ENCODE assay signal across 21 cellular contexts in genomic region chr6:156175433-156175832, GRCh38.
DNase-seq lines count a peak whose midpoint lies in the region; ATAC-seq and TF ChIP-seq lines count a peak whose summit lies in the region.
"Had no signal": no experiment of that assay in that cellular context is flagged by ENCODE, and none has a peak within 500 bp of the region (broad histone marks: within the 10 kb centered on the region; RNA-seq: fewer than 3 reads in every experiment).

No MANE protein-coding gene starts in this region.

- ATAC-seq in activated CD4-positive, alpha-beta T cell treated with anti-CD3 and anti-CD28 coated beads for 36 hours = no peak
- ATAC-seq in GM23338 (peak; percentile 58), HG02678 (IDR thresholded peaks at IDR 0.05; ENCODE audit: unreplicated experiment) (no peak), GM21390 (IDR thresholded peaks at IDR 0.05; ENCODE audit: unreplicated experiment) (no peak)
- ATAC-seq: GM12878, K562 had no signal

- peaks cover 11% of the 10 kb centered on the region for H3K9me2 ChIP-seq in GM23338 (ENCODE audit: insufficient read depth)

- H3K27ac ChIP-seq in GM23338 (ENCODE audit: low read depth) = peak overlapping the region; percentile 0
- H3K27ac ChIP-seq in iPS-18a (ENCODE audit: low read length) = no peak overlapping the region
- H3K27ac ChIP-seq: BLaER1 treated with 17β-estradiol and CSF1 and Interleukin-3, amounts not matched to agents 10 nM and 100 nM; Peyer's patch had no signal

- intact Hi-C loops in activated CD4-positive, alpha-beta T cell treated with anti-CD3 and anti-CD28 coated beads for 36 hours (cut with DNase I, micrococcal nuclease) = no loop called here

- peaks cover 9% of the 10 kb centered on the region for H3K9me3 Mint-ChIP-seq in activated CD4-positive, alpha-beta T cell treated with anti-CD3 and anti-CD28 coated beads for 36 hours (ENCODE audit: low read depth)
- peaks cover 5% of the 10 kb centered on the region; the same call in 2 of the 3 replicates for H3K9me3 Mint-ChIP-seq in GM23338

- H3K36me3 Mint-ChIP-seq in activated CD4-positive, alpha-beta T cell treated with anti-CD3 and anti-CD28 coated beads for 36 hours (ENCODE audit: low read depth) = peaks cover 3% of the 10 kb centered on the region
- peaks cover 12% of the 10 kb centered on the region; the same call in 2 of the 3 replicates for H3K36me3 Mint-ChIP-seq in GM23338 (ENCODE audit: low read depth)
- H3K36me3 Mint-ChIP-seq: CD4-positive, alpha-beta memory T cell had no signal

- H3K9me3 ChIP-seq in iPS-18a (ENCODE audit: control insufficient read depth, low read depth, low read length) = no peaks in the 10 kb centered on the region
- H3K9me3 ChIP-seq: Caco-2, Peyer's patch had no signal

- peak overlapping the region; percentile 41; the same call in 1 of the 2 replicates for H3K4me2 ChIP-seq in GM23338

- no peak overlapping the region for H3K9ac ChIP-seq in iPS-18a (ENCODE audit: low read length)
- H3K9ac ChIP-seq: BLaER1 treated with 17β-estradiol and CSF1 and Interleukin-3, amounts not matched to agents 10 nM and 100 nM had no signal

- POLR2A ChIA-PET in activated CD4-positive, alpha-beta T cell treated with anti-CD3 and anti-CD28 coated beads for 36 hours (lab: Charles Lee) = no interaction called here

- CTCF ChIA-PET in activated CD4-positive, alpha-beta T cell treated with anti-CD3 and anti-CD28 coated beads for 36 hours (lab: Charles Lee) = interaction anchor here (1.0 kb wide), 1 partner anchor 11 kb away, joined by 3 read pairs; no protein-coding TSS in a partner anchor

- no peaks in the 10 kb centered on the region for H3K27me3 ChIP-seq in GM23338 (ENCODE audit: insufficient read depth)
- H3K27me3 ChIP-seq in iPS-18a (ENCODE audit: control insufficient read depth, insufficient read depth, low read length) = no peaks in the 10 kb centered on the region
- H3K27me3 ChIP-seq: BLaER1 treated with 17β-estradiol and CSF1 and Interleukin-3, amounts not matched to agents 10 nM and 100 nM; Peyer's patch had no signal

- H3K4me3 Mint-ChIP-seq in activated CD4-positive, alpha-beta T cell treated with anti-CD3 and anti-CD28 coated beads for 36 hours = no peak overlapping the region
- no peak overlapping the region for H3K4me3 Mint-ChIP-seq in GM23338
- H3K4me3 Mint-ChIP-seq: CD4-positive, alpha-beta memory T cell had no signal

- peaks cover 22% of the 10 kb centered on the region for H3K4me1 Mint-ChIP-seq in activated CD4-positive, alpha-beta T cell treated with anti-CD3 and anti-CD28 coated beads for 36 hours
- peaks cover 11% of the 10 kb centered on the region for H3K4me1 Mint-ChIP-seq in GM23338

- no peak for TF ChIP-seq CTCF in GM23338 (conservative IDR thresholded peaks at IDR 0.05; ENCODE audit: low read depth in 2 of 2)

- DNase-seq in activated CD4-positive, alpha-beta T cell treated with anti-CD3 and anti-CD28 coated beads for 36 hours = no peak
- DNase-seq in activated CD4-positive, alpha-beta T cell treated with anti-CD3 and anti-CD28 coated beads for 1 hour = no peak
- DNase-seq in GM23338 (ENCODE audit: low spot score) = no peak
- DNase-seq in NCI-H748 (lab: John Stamatoyannopoulos, UW; ENCODE audit: unreplicated experiment) = peak; percentile 61
- no peak for DNase-seq in HuH-7 (ENCODE audit: low spot score)
- DNase-seq: 8988T; CD4-positive, alpha-beta memory T cell; DMS 273 treated with DMSO at 0.1 percent for 48 hours; DMS79 treated with DMSO at 0.1 percent for 48 hours; GOT3; MM.1S; NCI-H1048; NK-92 treated with Interleukin-12 subunit alpha and Interleukin-12 subunit beta, amount 100 ng/mL, for 24 hours had no signal

- H3K79me2 ChIP-seq in GM23338 (replicated peaks; ENCODE audit: insufficient read depth) = no peaks in the 10 kb centered on the region

- H3K36me3 ChIP-seq in GM23338 (ENCODE audit: insufficient read depth) (no peaks in the 10 kb centered on the region), iPS-18a (ENCODE audit: control insufficient read depth, low read depth, low read length) (no peaks in the 10 kb centered on the region)
- H3K36me3 ChIP-seq: BLaER1 treated with 17β-estradiol and CSF1 and Interleukin-3, amounts not matched to agents 10 nM and 100 nM; Peyer's patch had no signal

- no peak overlapping the region for H3K4me3 ChIP-seq in GM23338
- H3K4me3 ChIP-seq in iPS-18a (ENCODE audit: low read length) = peak overlapping the region; percentile 26
- H3K4me3 ChIP-seq: BLaER1 treated with 17β-estradiol and CSF1 and Interleukin-3, amounts not matched to agents 10 nM and 100 nM; GM12878; K562; Peyer's patch had no signal

- H3K4me1 ChIP-seq in GM23338 (ENCODE audit: insufficient read depth) (peaks cover 12% of the 10 kb centered on the region; the same call in 1 of the 2 replicates), iPS-18a (ENCODE audit: control insufficient read depth, low read depth, low read length) (peaks cover 19% of the 10 kb centered on the region)
- H3K4me1 ChIP-seq: Caco-2, Peyer's patch had no signal

- H2AFZ ChIP-seq in GM23338 = no peak overlapping the region

- H3K27me3 Mint-ChIP-seq in activated CD4-positive, alpha-beta T cell treated with anti-CD3 and anti-CD28 coated beads for 36 hours = no peaks in the 10 kb centered on the region
- H3K27me3 Mint-ChIP-seq in GM23338 (ENCODE audit: insufficient read depth, low read depth, poor library complexity) = peaks cover 3% of the 10 kb centered on the region
- H3K27me3 Mint-ChIP-seq: CD4-positive, alpha-beta memory T cell had no signal

- H3F3A ChIP-seq in GM23338 (replicated peaks; ENCODE audit: low read depth) = no peaks in the 10 kb centered on the region

- H3K27ac Mint-ChIP-seq in activated CD4-positive, alpha-beta T cell treated with anti-CD3 and anti-CD28 coated beads for 36 hours = peak overlapping the region; percentile 88
- H3K27ac Mint-ChIP-seq in GM23338 = peak overlapping the region; percentile 76; the same call in 1 of the 2 replicates

- H4K20me1 ChIP-seq in GM23338 (replicated peaks; ENCODE audit: insufficient read depth) = no peaks in the 10 kb centered on the region
- H4K20me1 ChIP-seq: BLaER1 treated with 17β-estradiol and CSF1 and Interleukin-3, amounts not matched to agents 10 nM and 100 nM had no signal

TF ChIP-seq in GM23338, 12 proteins besides CTCF, POLR2A, EP300 and RAD21:
- TF ChIP-seq ZNF331 (CRISPR knock-in tag; IDR thresholded peaks at IDR 0.05; ENCODE audit: low read depth) (no peak), EZH2phosphoT487 (IDR thresholded peaks at IDR 0.05; ENCODE audit: unreplicated experiment) (no peak), ZNF462 (CRISPR knock-in tag; IDR thresholded peaks at IDR 0.05) (0 out of 2 replicates have a peak, but pooled peaks have one; percentile 57)
